Comparison of ENCODE assay signal across 1 cellular context in genomic region chr19:41350735-41351338, GRCh38.
TF ChIP-seq lines count a peak whose summit lies in the region.

No MANE protein-coding gene starts in this region.

TF ChIP-seq in GM12878, 131 proteins besides CTCF, POLR2A, EP300 and RAD21 (continued from another document):
- no peak for TF ChIP-seq ZBED1 (IDR thresholded peaks at IDR 0.05; ENCODE audit: borderline replicate concordance)
